In the genomic region with DNA sequence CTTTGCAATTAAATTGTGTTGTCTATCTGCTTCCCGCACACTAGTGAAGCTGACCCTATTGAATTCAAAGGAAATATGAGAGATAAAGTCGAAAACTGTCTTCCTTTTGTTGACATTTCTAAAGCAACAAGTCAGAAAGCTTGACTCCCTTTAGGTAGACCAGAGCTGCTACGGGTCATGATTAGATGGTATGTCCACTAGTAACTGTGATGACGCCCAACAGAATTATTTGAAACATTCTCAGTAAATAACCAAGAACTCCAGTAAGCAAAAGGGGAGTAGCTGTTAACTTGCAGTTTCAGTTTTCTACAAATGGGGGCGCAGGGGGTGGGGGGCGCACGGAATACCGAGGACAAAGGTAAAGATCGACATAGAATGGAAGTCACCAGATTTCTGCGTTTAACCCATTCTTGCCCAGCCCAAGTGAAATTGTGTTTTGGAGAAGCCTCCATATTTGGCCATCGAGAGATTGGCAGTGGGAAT, we compare ENCODE assay signal across 13 cellular contexts. TPM values are rescaled to one million over a fixed set of nuclear protein-coding genes. Genes with fewer than 3 reads are reported as not detected.
DNase-seq lines count a peak whose midpoint lies in the region; ATAC-seq, FAIRE-seq and TF ChIP-seq lines count a peak whose summit lies in the region.
"Had no signal": no experiment of that assay in that cellular context is flagged by ENCODE, and none has a peak within 500 bp of the region (broad histone marks: within the 10 kb centered on the region; RNA-seq: fewer than 3 reads in every experiment).

No MANE protein-coding gene starts in this region.

- H3K27ac ChIP-seq in HEK293 (ENCODE audit: extremely low read depth, low read depth, low read length) (no peak overlapping the region), astrocyte (ENCODE audit: low read depth, low read length) (peak overlapping the region; percentile 41), smooth muscle cell (ENCODE audit: low read depth) (no peak overlapping the region)

- POLR2A ChIA-PET in HEK293 (lab: Yijun Ruan, JAX): interaction anchor here (1.1 kb wide), 1 partner anchor 56 kb away, joined by 4 read pairs; a partner anchor contains a TSS

- no peak overlapping the region for H3K27ac Mint-ChIP-seq in astrocyte (ENCODE audit: unreplicated experiment)
- H3K27ac Mint-ChIP-seq: CD4-positive, alpha-beta memory T cell; T-helper 17 cell had no signal

- no peaks in the 10 kb centered on the region for H3K27me3 Mint-ChIP-seq in astrocyte (ENCODE audit: low read depth, unreplicated experiment)
- H3K27me3 Mint-ChIP-seq: CD4-positive, alpha-beta memory T cell had no signal

- DNase-seq in astrocyte (ENCODE audit: low read depth): no peak
- DNase-seq in retinal pigment epithelial cell (ENCODE audit: low read depth): no peak
- no peak for DNase-seq in GM19239 (ENCODE audit: insufficient read length, low spot score)
- DNase-seq in smooth muscle cell (lab: John Stamatoyannopoulos, UW; ENCODE audit: unreplicated experiment): no peak
- no peak for DNase-seq in hippocampal formation (lab: John Stamatoyannopoulos, UW)
- DNase-seq: CD4-positive, alpha-beta memory T cell; NCI-H1048; NK-92 treated with Interleukin-12 subunit alpha and Interleukin-12 subunit beta, amount 100 ng/mL, for 24 hours; stomach; T-helper 17 cell had no signal

- no peaks in the 10 kb centered on the region for H3K9me3 ChIP-seq in HEK293 (ENCODE audit: control insufficient read depth, insufficient read depth, low read depth, low read length)
- H3K9me3 ChIP-seq in astrocyte (ENCODE audit: insufficient read depth, low read depth, low read length): no peaks in the 10 kb centered on the region
- no peaks in the 10 kb centered on the region for H3K9me3 ChIP-seq in iPS-15b (ENCODE audit: control insufficient read depth, insufficient read depth, low read length)
- no peaks in the 10 kb centered on the region for H3K9me3 ChIP-seq in smooth muscle cell (replicated peaks; ENCODE audit: low read depth)
- H3K9me3 ChIP-seq: stomach had no signal

- no peak overlapping the region for H3K9ac ChIP-seq in astrocyte (ENCODE audit: low read length)
- H3K9ac ChIP-seq in iPS-15b (ENCODE audit: low read depth, low read length): peak overlapping the region; percentile 42
- H3K9ac ChIP-seq in smooth muscle cell (ENCODE audit: low read depth): no peak overlapping the region

- no peaks in the 10 kb centered on the region for H3K9me3 Mint-ChIP-seq in astrocyte (ENCODE audit: unreplicated experiment)
- H3K9me3 Mint-ChIP-seq: CD4-positive, alpha-beta memory T cell had no signal

- H3K4me3 Mint-ChIP-seq in astrocyte (ENCODE audit: unreplicated experiment): no peak overlapping the region
- H3K4me3 Mint-ChIP-seq: CD4-positive, alpha-beta memory T cell; T-helper 17 cell had no signal

- H3K4me2 ChIP-seq in astrocyte (ENCODE audit: low read length) (peak overlapping the region; percentile 50), smooth muscle cell (no peak overlapping the region)

- peaks cover 62% of the 10 kb centered on the region for H3K4me1 Mint-ChIP-seq in astrocyte (ENCODE audit: low read depth, unreplicated experiment)
- H3K4me1 Mint-ChIP-seq: CD4-positive, alpha-beta memory T cell had no signal

- H3K4me3 ChIP-seq in HEK293 (ENCODE audit: low read depth, low read length): no peak overlapping the region
- H3K4me3 ChIP-seq in astrocyte (ENCODE audit: insufficient read depth, low read depth, low read length): no peak overlapping the region
- no peak overlapping the region for H3K4me3 ChIP-seq in iPS-15b (ENCODE audit: low read depth, low read length)
- no peak overlapping the region for H3K4me3 ChIP-seq in retinal pigment epithelial cell (ENCODE audit: low read length)
- no peak overlapping the region for H3K4me3 ChIP-seq in smooth muscle cell
- H3K4me3 ChIP-seq: stomach had no signal

- H3K4me1 ChIP-seq in HEK293 (ENCODE audit: control insufficient read depth, insufficient read depth, low read length): peaks cover 33% of the 10 kb centered on the region
- H3K4me1 ChIP-seq in astrocyte (ENCODE audit: insufficient read depth, low read length): peaks cover 40% of the 10 kb centered on the region
- H3K4me1 ChIP-seq in iPS-15b (ENCODE audit: control insufficient read depth, insufficient read depth, low read length): peaks cover 27% of the 10 kb centered on the region
- peaks cover 4% of the 10 kb centered on the region for H3K4me1 ChIP-seq in smooth muscle cell (ENCODE audit: low read depth)

- ATAC-seq in GM21619 (IDR thresholded peaks at IDR 0.05; ENCODE audit: unreplicated experiment): no peak
- ATAC-seq: T-helper 17 cell had no signal

- peaks cover 4% of the 10 kb centered on the region for H3K36me3 Mint-ChIP-seq in astrocyte (ENCODE audit: low read depth, unreplicated experiment)
- H3K36me3 Mint-ChIP-seq: CD4-positive, alpha-beta memory T cell had no signal

- H3K36me3 ChIP-seq in HEK293 (ENCODE audit: control insufficient read depth in 2 of 2, insufficient read depth in 1 of 2, low read length in 2 of 2): no peaks in the 10 kb centered on the region
- no peaks in the 10 kb centered on the region for H3K36me3 ChIP-seq in astrocyte (ENCODE audit: insufficient read depth, low read length)
- H3K36me3 ChIP-seq in iPS-15b (ENCODE audit: control insufficient read depth, insufficient read depth, low read length): no peaks in the 10 kb centered on the region
- H3K36me3 ChIP-seq in smooth muscle cell (ENCODE audit: low read depth): no peaks in the 10 kb centered on the region
- H3K36me3 ChIP-seq: stomach had no signal

- H3K79me2 ChIP-seq in astrocyte (ENCODE audit: insufficient read depth, low read length) (peaks cover 100% of the 10 kb centered on the region), smooth muscle cell (ENCODE audit: low read depth) (no peaks in the 10 kb centered on the region)

- FAIRE-seq in astrocyte (lab: Jason Lieb, UNC): no peak
- FAIRE-seq in GM19239 (lab: Jason Lieb, UNC): no peak

- H4K20me1 ChIP-seq in astrocyte (ENCODE audit: insufficient read depth, low read length): peaks cover 72% of the 10 kb centered on the region
- H4K20me1 ChIP-seq in smooth muscle cell (ENCODE audit: low read depth): peaks cover 11% of the 10 kb centered on the region

- CTCF ChIA-PET in HEK293 (lab: Yijun Ruan, JAX): interaction anchor here (0.7 to 1.2 kb wide), 3 partner anchors 12 to 725 kb away, joined by 3 to 4 read pairs (median 3); no protein-coding TSS in a partner anchor

- 56% methylated on average over 11 of the region's 11 CpGs for WGBS in smooth muscle cell (ENCODE audit: low lambda C conversion rate)

- H3K27me3 ChIP-seq in astrocyte (ENCODE audit: insufficient read depth, low read length) (no peaks in the 10 kb centered on the region), iPS-15b (ENCODE audit: control insufficient read depth, insufficient read depth, low read length) (no peaks in the 10 kb centered on the region), smooth muscle cell (ENCODE audit: low read depth) (no peaks in the 10 kb centered on the region)
- H3K27me3 ChIP-seq: stomach had no signal

- H2AFZ ChIP-seq in astrocyte (ENCODE audit: low read depth, low read length): no peak overlapping the region
- no peak overlapping the region for H2AFZ ChIP-seq in smooth muscle cell (ENCODE audit: low read depth)

- H3F3A ChIP-seq in smooth muscle cell (ENCODE audit: low read depth): no peaks in the 10 kb centered on the region

- TF ChIP-seq CTCF in HEK293 (tag by site-specific recombination; IDR thresholded peaks at IDR 0.05) (no peak), astrocyte (IDR thresholded peaks at IDR 0.05; ENCODE audit: insufficient read depth, low read depth, low read length) (no peak), retinal pigment epithelial cell (conservative IDR thresholded peaks at IDR 0.05; ENCODE audit: low read depth, low read length) (peak; percentile 24), smooth muscle cell (IDR thresholded peaks at IDR 0.05; ENCODE audit: borderline replicate concordance, insufficient read depth, poor library complexity, severe bottlenecking) (no peak)

TF ChIP-seq in HEK293, 187 proteins besides CTCF, POLR2A, EP300 and RAD21:
- TF ChIP-seq SCRT1 (tag by site-specific recombination; IDR thresholded peaks at IDR 0.05; ENCODE audit: borderline replicate concordance) (no peak), ZNF561 (tag by site-specific recombination; IDR thresholded peaks at IDR 0.05; ENCODE audit: borderline replicate concordance) (no peak), SCRT2 (tag by site-specific recombination; IDR thresholded peaks at IDR 0.05) (peak; percentile 48; the same call in 1 of the 2 replicates), KLF7 (tag by site-specific recombination; IDR thresholded peaks at IDR 0.05; ENCODE audit: borderline replicate concordance) (no peak), ZEB2 (tag by site-specific recombination; IDR thresholded peaks at IDR 0.05) (no peak)
- TF ChIP-seq, protein P1, sequence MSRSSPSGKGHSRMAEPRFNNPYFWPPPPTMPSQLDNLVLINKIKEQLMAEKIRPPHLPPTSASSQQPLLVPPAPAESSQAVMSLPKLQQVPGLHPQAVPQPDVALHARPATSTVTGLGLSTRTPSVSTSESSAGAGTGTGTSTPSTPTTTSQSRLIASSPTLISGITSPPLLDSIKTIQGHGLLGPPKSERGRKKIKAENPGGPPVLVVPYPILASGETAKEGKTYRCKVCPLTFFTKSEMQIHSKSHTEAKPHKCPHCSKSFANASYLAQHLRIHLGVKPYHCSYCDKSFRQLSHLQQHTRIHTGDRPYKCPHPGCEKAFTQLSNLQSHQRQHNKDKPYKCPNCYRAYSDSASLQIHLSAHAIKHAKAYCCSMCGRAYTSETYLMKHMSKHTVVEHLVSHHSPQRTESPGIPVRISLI (tag by site-specific recombination; IDR thresholded peaks at IDR 0.05): no peak
- TF ChIP-seq, protein P2, sequence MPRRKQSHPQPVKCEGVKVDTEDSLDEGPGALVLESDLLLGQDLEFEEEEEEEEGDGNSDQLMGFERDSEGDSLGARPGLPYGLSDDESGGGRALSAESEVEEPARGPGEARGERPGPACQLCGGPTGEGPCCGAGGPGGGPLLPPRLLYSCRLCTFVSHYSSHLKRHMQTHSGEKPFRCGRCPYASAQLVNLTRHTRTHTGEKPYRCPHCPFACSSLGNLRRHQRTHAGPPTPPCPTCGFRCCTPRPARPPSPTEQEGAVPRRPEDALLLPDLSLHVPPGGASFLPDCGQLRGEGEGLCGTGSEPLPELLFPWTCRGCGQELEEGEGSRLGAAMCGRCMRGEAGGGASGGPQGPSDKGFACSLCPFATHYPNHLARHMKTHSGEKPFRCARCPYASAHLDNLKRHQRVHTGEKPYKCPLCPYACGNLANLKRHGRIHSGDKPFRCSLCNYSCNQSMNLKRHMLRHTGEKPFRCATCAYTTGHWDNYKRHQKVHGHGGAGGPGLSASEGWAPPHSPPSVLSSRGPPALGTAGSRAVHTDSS (tag by site-specific recombination; IDR thresholded peaks at IDR 0.05): no peak
TF ChIP-seq in HEK293: peak in this region for 1.

RNA-seq across cellular contexts. Expression of a gene that starts 56.4 kb away (rescaled TPM):
- 138 and 180 TPM in 2 replicates for total RNA-seq in astrocyte
- 28.0 and 32.8 TPM in 2 replicates for total RNA-seq in smooth muscle cell
- 10.1 and 15.7 TPM in 2 replicates for polyA plus RNA-seq in smooth muscle cell
